ENCODE assay signal across 27 cellular contexts in the genomic region with DNA sequence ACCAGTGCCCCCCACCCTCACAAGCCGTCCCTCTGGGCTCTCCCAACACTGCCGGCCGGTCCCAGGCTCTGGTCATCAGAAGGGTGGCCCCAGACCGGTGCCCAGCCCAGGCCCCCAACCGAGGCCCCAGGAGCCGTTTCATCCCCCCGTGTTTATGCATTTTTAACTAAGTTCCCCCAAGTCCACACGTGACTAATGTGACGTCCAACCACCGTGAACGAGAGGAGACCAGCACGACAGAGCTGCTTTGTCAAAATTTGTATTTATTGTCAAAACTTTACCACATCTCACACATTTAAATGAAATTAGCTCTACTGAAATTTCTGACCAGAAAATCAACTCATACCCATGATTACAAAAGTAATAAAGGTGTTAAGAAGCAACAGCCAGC. TPM values are rescaled to one million over a fixed set of nuclear protein-coding genes. Genes with fewer than 3 reads are reported as not detected.
"Had no signal": no experiment of that assay in that cellular context is flagged by ENCODE, and none has a peak within 500 bp of the region (broad histone marks: within the 10 kb centered on the region; RNA-seq: fewer than 3 reads in every experiment).

No MANE protein-coding gene starts in this region.

- H3K4me3 Mint-ChIP-seq: naive thymus-derived CD4-positive, alpha-beta T cell; nephron progenitor cell; stimulated activated naive B cell treated with anti-CD40 and anti-IgM and Interleukin-4, amounts not matched to agents 10 μg/mL and 1 μg/mL and 100 μg/mL, for 72 hours; stimulated activated naive CD8-positive, alpha-beta T cell treated with anti-CD3 and anti-CD28 coated beads, Interleukin-15, amount 100 ng/mL, for 72 hours had no signal

- DNase-seq: effector CD4-positive, alpha-beta T cell; hippocampal formation; left ventricle myocardium superior; naive thymus-derived CD4-positive, alpha-beta T cell; spleen; stimulated activated CD4-positive, alpha-beta T cell treated with anti-CD3 and anti-CD28 coated beads, Interleukin-4, amount 100 ng/mL, for 4 hours; stimulated activated naive B cell treated with anti-CD40 and anti-IgM and Interleukin-4, amounts not matched to agents 10 μg/mL and 1 μg/mL and 100 μg/mL, for 72 hours; upper lobe of right lung had no signal

- H3K9me3 Mint-ChIP-seq: naive thymus-derived CD4-positive, alpha-beta T cell; nephron progenitor cell; stimulated activated naive B cell treated with anti-CD40 and anti-IgM and Interleukin-4, amounts not matched to agents 10 μg/mL and 1 μg/mL and 100 μg/mL, for 72 hours; stimulated activated naive CD8-positive, alpha-beta T cell treated with anti-CD3 and anti-CD28 coated beads, Interleukin-15, amount 100 ng/mL, for 72 hours had no signal

- H3K27ac ChIP-seq: coronary artery, gastroesophageal sphincter, neutrophil, spleen, testis, tibial nerve, upper lobe of right lung had no signal

- H3K36me3 ChIP-seq: gastroesophageal sphincter, neutrophil, spleen, tibial nerve, upper lobe of right lung had no signal

- H3K4me1 ChIP-seq: gastroesophageal sphincter, tibial nerve had no signal

- H3K27me3 ChIP-seq: testis had no signal

- H3K4me3 ChIP-seq: coronary artery, gastroesophageal sphincter, lung, spleen, tibial nerve, upper lobe of right lung had no signal

- H3K36me3 Mint-ChIP-seq: naive thymus-derived CD4-positive, alpha-beta T cell; stimulated activated naive B cell treated with anti-CD40 and anti-IgM and Interleukin-4, amounts not matched to agents 10 μg/mL and 1 μg/mL and 100 μg/mL, for 72 hours had no signal

- H3K27ac Mint-ChIP-seq: naive thymus-derived CD4-positive, alpha-beta T cell; nephron progenitor cell; stimulated activated naive B cell treated with anti-CD40 and anti-IgM and Interleukin-4, amounts not matched to agents 10 μg/mL and 1 μg/mL and 100 μg/mL, for 72 hours; stimulated activated naive CD8-positive, alpha-beta T cell treated with anti-CD3 and anti-CD28 coated beads, Interleukin-15, amount 100 ng/mL, for 72 hours had no signal

- H3K9me3 ChIP-seq: gastroesophageal sphincter, neutrophil, spleen, testis, tibial nerve, upper lobe of right lung had no signal

RNA-seq across cellular contexts. Expression of a gene that starts 8.6 kb away (rescaled TPM):
- total RNA-seq: dermis microvascular lymphatic vessel endothelial cell, fibroblast of villous mesenchyme, kidney epithelial cell, osteoblast, pulmonary artery endothelial cell, skeletal muscle tissue had no signal
- polyA plus RNA-seq: naive thymus-derived CD4-positive, alpha-beta T cell had no signal

RNA-seq across cellular contexts. Expression of a gene that starts 16.2 kb away (rescaled TPM):
- total RNA-seq: cerebellum, dermis microvascular lymphatic vessel endothelial cell, esophagus mucosa, fibroblast of villous mesenchyme, gastroesophageal sphincter, kidney epithelial cell, left colon, left ventricle myocardium superior, osteoblast, pulmonary artery endothelial cell, sciatic nerve, skeletal muscle tissue, subcutaneous adipose tissue, tibial nerve, upper lobe of right lung had no signal
- polyA plus RNA-seq: naive thymus-derived CD4-positive, alpha-beta T cell had no signal
